ENCODE assay signal across 8 cellular contexts in the genomic region with DNA sequence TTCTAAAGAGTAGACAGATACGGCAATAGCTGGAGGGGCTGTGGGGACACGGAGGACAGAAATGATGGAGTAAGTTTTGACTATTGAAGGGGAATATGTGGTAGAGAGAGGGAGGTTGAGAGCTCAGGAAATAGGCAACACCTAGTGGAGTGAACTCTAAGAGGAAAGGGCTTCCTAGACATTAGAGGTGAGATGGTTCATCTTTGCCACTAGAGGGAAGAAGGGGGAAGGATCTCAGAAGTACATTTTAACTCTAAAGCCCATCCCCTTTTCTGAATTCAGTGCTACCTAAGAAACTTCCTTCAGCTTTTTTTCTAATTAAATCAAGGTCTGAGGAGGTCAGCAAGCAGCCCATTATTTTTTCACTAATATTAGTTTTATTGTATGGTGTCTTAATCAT.
A peak's percentile ranks its signal among the peaks of the same experiment; 100 is the strongest.
DNase-seq lines count a peak whose midpoint lies in the region; ATAC-seq, FAIRE-seq and TF ChIP-seq lines count a peak whose summit lies in the region.

No MANE protein-coding gene starts in this region.

- H3K27ac ChIP-seq in pancreas (no peak overlapping the region), prostate gland (no peak overlapping the region)
- H3K27ac ChIP-seq in effector memory CD4-positive, alpha-beta T cell (ENCODE audit: insufficient read depth, low read length, poor library complexity, severe bottlenecking): no peak overlapping the region

- TF ChIP-seq POLR2A in prostate gland (IDR thresholded peaks at IDR 0.05): no peak

- no peaks in the 10 kb centered on the region for H3K9me3 ChIP-seq in pancreas
- H3K9me3 ChIP-seq in prostate gland: no peaks in the 10 kb centered on the region
- H3K9me3 ChIP-seq in effector memory CD4-positive, alpha-beta T cell (ENCODE audit: control insufficient read depth, low read length): no peaks in the 10 kb centered on the region

- DNase-seq in D721Med (ENCODE audit: insufficient read length, low spot score): no peak
- peak; percentile 22 for DNase-seq in GM20000 (ENCODE audit: low spot score)
- peak; percentile 49 for DNase-seq in NCI-H146 (lab: John Stamatoyannopoulos, UW)
- DNase-seq in dermis blood vessel endothelial cell: peak; percentile 8
- no peak for DNase-seq in pancreas
- DNase-seq in prostate gland (ENCODE audit: low spot score): no peak
- no peak for DNase-seq in effector memory CD4-positive, alpha-beta T cell

- H3K36me3 ChIP-seq in pancreas: no peaks in the 10 kb centered on the region
- no peaks in the 10 kb centered on the region for H3K36me3 ChIP-seq in prostate gland
- no peaks in the 10 kb centered on the region for H3K36me3 ChIP-seq in effector memory CD4-positive, alpha-beta T cell (ENCODE audit: control insufficient read depth, insufficient read depth, low read length)

- FAIRE-seq in D721Med (lab: Jason Lieb, UNC) (no peak), pancreas (lab: Jason Lieb, UNC) (no peak)

- H3K4me1 ChIP-seq in pancreas (no peaks in the 10 kb centered on the region), prostate gland (replicated peaks) (no peaks in the 10 kb centered on the region)
- H3K4me1 ChIP-seq in effector memory CD4-positive, alpha-beta T cell (ENCODE audit: control insufficient read depth, insufficient read depth, low read length, poor library complexity, severe bottlenecking): no peaks in the 10 kb centered on the region

- peaks cover 0 to 4% (median 0%) of the 10 kb centered on the region in 4 donors for H3K27me3 ChIP-seq in pancreas
- no peaks in the 10 kb centered on the region for H3K27me3 ChIP-seq in prostate gland (replicated peaks; ENCODE audit: insufficient read depth)
- no peaks in the 10 kb centered on the region for H3K27me3 ChIP-seq in effector memory CD4-positive, alpha-beta T cell (replicated peaks; ENCODE audit: control insufficient read depth, insufficient read depth, low read length, poor library complexity, severe bottlenecking)

- WGBS in pancreas, 2 donors: 41 to 50% methylated on average over 2 of the region's 2 CpGs
- 48% methylated on average over 2 of the region's 2 CpGs for WGBS in prostate gland

- ATAC-seq in pancreas: no peak
- no peak for ATAC-seq in GM18502 (IDR thresholded peaks at IDR 0.05; ENCODE audit: poor library complexity, unreplicated experiment)

- H3K4me3 ChIP-seq in pancreas (no peak overlapping the region), prostate gland (no peak overlapping the region)
- no peak overlapping the region for H3K4me3 ChIP-seq in effector memory CD4-positive, alpha-beta T cell (ENCODE audit: insufficient read depth, low read depth, low read length, poor library complexity, severe bottlenecking)

- intact Hi-C loops in pancreas (cut with DNase I) (no loop called here), prostate gland (cut with DNase I) (no loop called here)

- TF ChIP-seq CTCF in D721Med (IDR thresholded peaks at IDR 0.05; ENCODE audit: insufficient read depth, missing control alignments) (peak; percentile 34), GM20000 (IDR thresholded peaks at IDR 0.05; ENCODE audit: extremely low read depth, missing control alignments) (no peak), pancreas (IDR thresholded peaks at IDR 0.05) (no peak), prostate gland (IDR thresholded peaks at IDR 0.05) (peak in 1 of 4 experiments; percentile 22)

Comparison
In these comparisons a context has a peak if more than half of its experiments do, and no peak if none do; other contexts are left out.
1. DNase-seq: peak in GM20000 (single experiment), NCI-H146 (single experiment) and dermis blood vessel endothelial cell (single experiment); none in D721Med (single experiment), pancreas (0 of 6), prostate gland (single experiment) and effector memory CD4-positive, alpha-beta T cell (0 of 3).